11 cellular contexts compared by ENCODE assay signal in genomic region chr13:25165136-25165535, GRCh38. TPM values are rescaled to one million over a fixed set of nuclear protein-coding genes. Genes with fewer than 3 reads are reported as not detected.
DNase-seq lines count a peak whose midpoint lies in the region; FAIRE-seq and TF ChIP-seq lines count a peak whose summit lies in the region.
"Not testable (repeated sequence)": the region's sequence is repeated elsewhere in the genome, so short reads cannot be mapped to it uniquely, and the experiment has no call there.
"Had no signal": no experiment of that assay in that cellular context is flagged by ENCODE, and none has a peak within 500 bp of the region (broad histone marks: within the 10 kb centered on the region; RNA-seq: fewer than 3 reads in every experiment).

No MANE protein-coding gene starts in this region.

- not testable (repeated sequence) for H3K9me3 ChIP-seq in SK-N-MC (ENCODE audit: low read depth, low read length)

- peak overlapping the region; percentile 66 to 92 (median 75) for H3K4me3 Mint-ChIP-seq in brain

- DNase-seq in GM12891 (ENCODE audit: insufficient read length, low spot score); SK-N-MC (ENCODE audit: low read depth, low spot score); dorsolateral prefrontal cortex: not testable (repeated sequence)
- DNase-seq in NCI-H524 (lab: John Stamatoyannopoulos, UW) (peak; percentile 80 to 87), substantia nigra (lab: John Stamatoyannopoulos, UW) (peak in 3 of 49 donors; percentile 18 to 32 (median 22))

- peak overlapping the region; percentile 29 to 92 (median 63) for H3K27ac Mint-ChIP-seq in brain

- not testable (repeated sequence) for TF ChIP-seq CTCF in brain (conservative IDR thresholded peaks at IDR 0.05); dorsolateral prefrontal cortex (IDR thresholded peaks at IDR 0.05 in 54 of 56, conservative IDR thresholded peaks at IDR 0.05 in 2 of 56; ENCODE audit: low read depth in 1 of 56, partially characterized antibody in 56 of 56)

- peak; percentile 67 for FAIRE-seq in GM12891 (lab: Jason Lieb, UNC)

- peak overlapping the region; percentile 98 for H3K9ac ChIP-seq in SK-N-MC (ENCODE audit: insufficient read length)

- intact Hi-C loops in dorsolateral prefrontal cortex (cut with DNase I), result not testable (repeated sequence)

- H3K36me3 ChIP-seq in SK-N-MC (ENCODE audit: insufficient read depth, low read length), result peaks cover 71% of the 10 kb centered on the region

- H3K9me3 Mint-ChIP-seq in brain, result peaks cover 0 to 10% (median 3%) of the 10 kb centered on the region in 5 experiments

- H3K27me3 Mint-ChIP-seq in brain, result peaks cover 12% of the 10 kb centered on the region

- TF ChIP-seq POLR2A in GM12891 (IDR thresholded peaks at IDR 0.05; ENCODE audit: low read depth, low read length), result not testable (repeated sequence)

- H3K36me3 Mint-ChIP-seq in brain, result peaks cover 40% of the 10 kb centered on the region

- peaks cover 63% of the 10 kb centered on the region for H3K4me1 Mint-ChIP-seq in brain

- H3K4me3 ChIP-seq in SK-N-MC (peak overlapping the region; percentile 85), dorsolateral prefrontal cortex (peak overlapping the region; percentile 45 to 91 (median 76))

- not testable (repeated sequence) for H3K27me3 ChIP-seq in dorsolateral prefrontal cortex; layer of hippocampus (ENCODE audit: control insufficient read depth, insufficient read depth, low read length)

- H3K27ac ChIP-seq in SK-N-MC (peak overlapping the region; percentile 100), dorsolateral prefrontal cortex (peak overlapping the region in 57 of 59 donors; percentile 2 to 100 (median 98)), layer of hippocampus (ENCODE audit: low read depth, low read length) (peak overlapping the region; percentile 62), substantia nigra (ENCODE audit: low read depth, low read length, poor library complexity, severe bottlenecking) (peak overlapping the region; percentile 56)

RNA-seq across cellular contexts. Expression of gene AMER2, which starts 7.0 kb away (rescaled TPM):
- 0.01 TPM for polyA plus RNA-seq in GM12891 (2012; ENCODE audit: low read depth, missing spikeins)
- 18.8 TPM for polyA plus RNA-seq in brain (ENCODE audit: insufficient read depth, low read depth, low replicate concordance)
- 100 to 1,000 TPM in 86 of 120 experiments, 10 to 100 TPM in 34; 44.5 to 389 (median 125) TPM for total RNA-seq in dorsolateral prefrontal cortex
- total RNA-seq: CD8-positive, alpha-beta T cell had no signal
- polyA plus RNA-seq: AG04450, BJ, CD14-positive monocyte had no signal
